13 cellular contexts compared by ENCODE assay signal in the genomic region with DNA sequence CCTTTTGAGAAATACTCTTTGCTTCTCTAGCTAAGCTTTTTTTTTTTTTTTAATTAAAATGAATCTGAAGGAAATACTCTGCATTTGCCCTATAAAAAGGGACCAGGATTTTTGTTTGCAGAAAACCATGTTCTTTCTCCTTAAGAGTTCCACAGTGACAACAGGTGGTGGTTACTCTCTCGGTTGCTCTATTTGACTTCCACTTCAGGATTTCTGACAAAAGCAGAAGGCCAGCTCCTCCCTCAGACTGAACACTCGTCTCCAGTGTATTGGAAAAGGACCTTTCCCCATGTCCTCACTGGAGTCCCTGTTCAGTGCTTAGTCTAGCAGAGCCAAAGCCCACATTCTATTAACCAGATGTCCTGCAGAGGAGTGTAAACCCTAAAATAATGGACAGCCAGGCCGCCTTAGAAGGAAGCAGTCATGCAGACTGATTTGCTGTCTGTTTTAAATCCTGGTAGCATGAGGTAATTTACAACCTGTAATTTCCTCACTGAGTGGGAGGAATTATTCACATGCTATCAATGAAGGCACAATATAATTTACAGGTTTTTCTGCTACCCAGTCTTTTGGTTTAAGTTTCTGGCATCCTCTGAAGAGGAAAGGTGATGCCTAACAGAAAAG.
DNase-seq lines count a peak whose midpoint lies in the region; ATAC-seq and TF ChIP-seq lines count a peak whose summit lies in the region.
"Had no signal": no experiment of that assay in that cellular context is flagged by ENCODE, and none has a peak within 500 bp of the region (broad histone marks: within the 10 kb centered on the region; RNA-seq: fewer than 3 reads in every experiment).

No MANE protein-coding gene starts in this region.

- H3K4me3 ChIP-seq in endodermal cell (ENCODE audit: low read length), result no peak overlapping the region
- H3K4me3 ChIP-seq: gastrocnemius medialis, upper lobe of right lung had no signal

- no peaks in the 10 kb centered on the region for H3K4me1 ChIP-seq in endodermal cell (ENCODE audit: control insufficient read depth, insufficient read depth, low read length)
- H3K4me1 ChIP-seq: gastrocnemius medialis, upper lobe of right lung had no signal

- BruUV-seq in MCF 10A (replicated peaks; lab: Mats Ljungman, UMichigan), result no TSS peak

- CTCF ChIA-PET in T-cell (lab: Charles Lee) (no interaction called here), MCF 10A (lab: Yijun Ruan, JAX) (interaction anchor here (0.6 kb wide), 1 partner anchor 12 kb away, joined by 4 read pairs; no protein-coding TSS in a partner anchor)

- no peaks in the 10 kb centered on the region for H3K36me3 ChIP-seq in endodermal cell (ENCODE audit: control insufficient read depth, insufficient read depth, low read length)
- H3K36me3 ChIP-seq: gastrocnemius medialis, upper lobe of right lung had no signal

- TF ChIP-seq CTCF in endodermal cell (conservative IDR thresholded peaks at IDR 0.05) (no peak), MCF 10A (IDR thresholded peaks at IDR 0.05; ENCODE audit: unreplicated experiment) (no peak)

- H3K27me3 ChIP-seq in endodermal cell (ENCODE audit: control insufficient read depth, insufficient read depth, low read length, poor library complexity, severe bottlenecking), result no peaks in the 10 kb centered on the region
- H3K27me3 ChIP-seq: gastrocnemius medialis, upper lobe of right lung had no signal

- H3K9ac ChIP-seq in endodermal cell (ENCODE audit: extremely low read depth, low read length, poor library complexity, severe bottlenecking), result no peak overlapping the region

- H3K9me3 ChIP-seq in endodermal cell (ENCODE audit: control insufficient read depth, low read length), result peaks cover 6% of the 10 kb centered on the region
- H3K9me3 ChIP-seq: gastrocnemius medialis, upper lobe of right lung had no signal

- ATAC-seq in HG03045 (IDR thresholded peaks at IDR 0.05; ENCODE audit: unreplicated experiment) (no peak), T-cell (replicated peaks in 1 of 4) (no peak), HG02678 (IDR thresholded peaks at IDR 0.05; ENCODE audit: unreplicated experiment) (no peak)
- ATAC-seq: gastrocnemius medialis, upper lobe of right lung had no signal

- WGBS in endodermal cell (ENCODE audit: insufficient coverage in 1 of 2, insufficient read length in 1 of 2), 2 experiments, result 46 to 77% methylated on average over 2 to 3 of the region's 3 CpGs

- H3K27me3 Mint-ChIP-seq in endodermal cell (ENCODE audit: insufficient read depth) (no peaks in the 10 kb centered on the region), T-cell (no peaks in the 10 kb centered on the region), MCF 10A (ENCODE audit: insufficient read depth, unreplicated experiment) (no peaks in the 10 kb centered on the region)

- peak overlapping the region; percentile 2 for H3K27ac ChIP-seq in endodermal cell (ENCODE audit: low read depth, low read length)
- H3K27ac ChIP-seq: gastrocnemius medialis, upper lobe of right lung had no signal

- intact Hi-C loops in MCF 10A (cut with micrococcal nuclease), result no loop called here

- H3K36me3 Mint-ChIP-seq in endodermal cell (ENCODE audit: low read depth) (peaks cover 3% of the 10 kb centered on the region), T-cell (no peaks in the 10 kb centered on the region), MCF 10A (ENCODE audit: insufficient read depth, unreplicated experiment) (no peaks in the 10 kb centered on the region)

- H3K9me3 Mint-ChIP-seq in endodermal cell (peaks cover 5% of the 10 kb centered on the region), T-cell (peaks cover 3 to 21% (median 9%) of the 10 kb centered on the region in 3 donors), MCF 10A (ENCODE audit: unreplicated experiment) (no peaks in the 10 kb centered on the region)

- POLR2A ChIA-PET in T-cell (lab: Charles Lee), result no interaction called here
- POLR2A ChIA-PET in MCF 10A (lab: Yijun Ruan, JAX), result no interaction called here

- H3K27ac Mint-ChIP-seq in endodermal cell (peak overlapping the region; percentile 71), T-cell (no peak overlapping the region), MCF 10A (ENCODE audit: low read depth, unreplicated experiment) (no peak overlapping the region)

- H3K4me3 Mint-ChIP-seq in endodermal cell (no peak overlapping the region), T-cell (no peak overlapping the region), MCF 10A (ENCODE audit: unreplicated experiment) (no peak overlapping the region)

- DNase-seq in DMS153 (lab: John Stamatoyannopoulos, UW) (peak; percentile 97), NCI-H1092 treated with DMSO at 0.1 percent for 48 hours (lab: John Stamatoyannopoulos, UW) (peak; percentile 97), NCI-H510A treated with DMSO at 0.1 percent for 48 hours (lab: John Stamatoyannopoulos, UW) (peak; percentile 89), endodermal cell (no peak), T-cell (no peak), MCF 10A (ENCODE audit: unreplicated experiment) (no peak)
- DNase-seq: activated CD8-positive, alpha-beta memory T cell treated with anti-CD3 and anti-CD28 coated beads for 24 hours; activated gamma-delta T cell; gastrocnemius medialis; stimulated activated CD4-positive, alpha-beta T cell treated with anti-CD3 and anti-CD28 coated beads, Interleukin-4, amount 100 ng/mL, for 1 hour; upper lobe of right lung had no signal

- H3K4me1 Mint-ChIP-seq in endodermal cell (peaks cover 29% of the 10 kb centered on the region), T-cell (no peaks in the 10 kb centered on the region), MCF 10A (ENCODE audit: insufficient read depth, unreplicated experiment) (peaks cover 15% of the 10 kb centered on the region)

Comparison
In these comparisons a context has a peak if more than half of its experiments do, and no peak if none do; other contexts are left out.
1. DNase-seq: peak in DMS153 (single experiment), NCI-H1092 treated with DMSO at 0.1 percent for 48 hours (single experiment) and NCI-H510A treated with DMSO at 0.1 percent for 48 hours (single experiment); none in endodermal cell (single experiment), T-cell (0 of 34) and MCF 10A (single experiment).